ENCODE assay signal across 1 cellular context in the genomic region with DNA sequence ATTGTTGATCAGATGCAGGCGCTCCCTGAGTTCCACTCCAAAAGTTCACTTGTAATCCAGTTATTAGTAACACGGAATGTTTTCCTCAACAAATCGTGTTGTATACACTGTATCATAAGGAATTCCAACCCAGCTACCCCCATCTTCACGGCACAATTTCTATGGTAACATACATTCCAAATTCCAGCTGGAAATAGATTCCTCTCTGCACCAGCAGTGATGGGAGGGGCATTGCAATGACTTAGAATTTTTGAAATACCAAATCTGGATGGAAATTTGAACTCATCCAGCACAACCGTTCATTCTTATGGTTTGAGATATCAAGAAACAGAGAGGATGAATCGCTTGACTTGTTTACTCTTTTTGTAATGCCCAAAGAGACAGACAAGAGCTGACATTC.
TF ChIP-seq lines count a peak whose summit lies in the region.

No MANE protein-coding gene starts in this region.

TF ChIP-seq in SK-N-SH, 30 proteins besides CTCF, POLR2A, EP300 and RAD21 (continued from another document):
- TF ChIP-seq, protein P1, sequence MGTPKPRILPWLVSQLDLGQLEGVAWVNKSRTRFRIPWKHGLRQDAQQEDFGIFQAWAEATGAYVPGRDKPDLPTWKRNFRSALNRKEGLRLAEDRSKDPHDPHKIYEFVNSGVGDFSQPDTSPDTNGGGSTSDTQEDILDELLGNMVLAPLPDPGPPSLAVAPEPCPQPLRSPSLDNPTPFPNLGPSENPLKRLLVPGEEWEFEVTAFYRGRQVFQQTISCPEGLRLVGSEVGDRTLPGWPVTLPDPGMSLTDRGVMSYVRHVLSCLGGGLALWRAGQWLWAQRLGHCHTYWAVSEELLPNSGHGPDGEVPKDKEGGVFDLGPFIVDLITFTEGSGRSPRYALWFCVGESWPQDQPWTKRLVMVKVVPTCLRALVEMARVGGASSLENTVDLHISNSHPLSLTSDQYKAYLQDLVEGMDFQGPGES (IDR thresholded peaks at IDR 0.05; ENCODE audit: low read depth, low read length) = no peak
